Comparison of ENCODE assay signal across 8 cellular contexts in the genomic region with DNA sequence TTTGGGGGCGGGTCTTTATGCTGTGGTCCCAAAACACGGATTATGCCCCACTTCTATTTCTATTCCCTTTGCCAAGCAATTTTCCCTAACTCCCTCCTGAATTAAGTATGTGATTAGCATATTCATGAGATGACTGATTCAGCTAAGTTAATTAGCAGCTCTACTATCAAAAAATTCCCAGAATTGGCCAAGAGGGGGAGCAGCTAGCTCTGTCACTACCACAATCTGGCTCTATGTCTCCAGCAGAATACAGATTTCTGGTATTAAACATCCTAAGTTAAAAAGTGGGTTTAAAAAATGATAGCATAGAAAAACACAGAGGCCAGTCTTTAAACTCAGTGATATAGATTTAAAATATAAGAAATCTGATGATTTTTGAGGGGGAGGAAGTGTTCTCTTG.
DNase-seq lines count a peak whose midpoint lies in the region; ATAC-seq, FAIRE-seq and TF ChIP-seq lines count a peak whose summit lies in the region.

No MANE protein-coding gene starts in this region.

- no peaks in the 10 kb centered on the region for H3K27me3 Mint-ChIP-seq in activated CD4-positive, alpha-beta T cell treated with anti-CD3 and anti-CD28 coated beads, Interleukin-2, amount 10 ng/mL, durations not matched to agents 7 days and 5 days

- H3K4me3 ChIP-seq in bronchial epithelial cell (ENCODE audit: low read depth, low read length) (no peak overlapping the region), mucosa of descending colon (no peak overlapping the region)

- H3K9me3 Mint-ChIP-seq in activated CD4-positive, alpha-beta T cell treated with anti-CD3 and anti-CD28 coated beads, Interleukin-2, amount 10 ng/mL, durations not matched to agents 7 days and 5 days = no peaks in the 10 kb centered on the region

- no peaks in the 10 kb centered on the region for H3K4me1 ChIP-seq in mucosa of descending colon (ENCODE audit: low read depth)

- POLR2A ChIA-PET in activated CD4-positive, alpha-beta T cell treated with anti-CD3 and anti-CD28 coated beads, Interleukin-2, amount 10 ng/mL, durations not matched to agents 7 days and 5 days (lab: Charles Lee) = no interaction called here

- H3K27me3 ChIP-seq in bronchial epithelial cell (ENCODE audit: control insufficient read depth, insufficient read depth, low read length) = no peaks in the 10 kb centered on the region

- peak; percentile 41 for TF ChIP-seq CTCF in bronchial epithelial cell (IDR thresholded peaks at IDR 0.05; ENCODE audit: insufficient read depth, low read length, severe bottlenecking)
- no peak for TF ChIP-seq CTCF in mucosa of descending colon (IDR thresholded peaks at IDR 0.05)

- H3K9me3 ChIP-seq in mucosa of descending colon = no peaks in the 10 kb centered on the region

- no peaks in the 10 kb centered on the region for H3K4me1 Mint-ChIP-seq in activated CD4-positive, alpha-beta T cell treated with anti-CD3 and anti-CD28 coated beads, Interleukin-2, amount 10 ng/mL, durations not matched to agents 7 days and 5 days

- H3K4me3 Mint-ChIP-seq in activated CD4-positive, alpha-beta T cell treated with anti-CD3 and anti-CD28 coated beads, Interleukin-2, amount 10 ng/mL, durations not matched to agents 7 days and 5 days = no peak overlapping the region

- H3K36me3 ChIP-seq in bronchial epithelial cell (ENCODE audit: control insufficient read depth, insufficient read depth, low read length) = no peaks in the 10 kb centered on the region
- no peaks in the 10 kb centered on the region for H3K36me3 ChIP-seq in mucosa of descending colon (ENCODE audit: low read depth)

- intact Hi-C loops in mucosa of descending colon (cut with DNase I, micrococcal nuclease) = loop anchor here in 1 of 2 donors (10.0 kb wide), 1 partner anchor 80 kb away; a partner anchor contains a TSS

- no peaks in the 10 kb centered on the region for H3K36me3 Mint-ChIP-seq in activated CD4-positive, alpha-beta T cell treated with anti-CD3 and anti-CD28 coated beads, Interleukin-2, amount 10 ng/mL, durations not matched to agents 7 days and 5 days (ENCODE audit: low read depth)

- no peak overlapping the region for H3K27ac Mint-ChIP-seq in activated CD4-positive, alpha-beta T cell treated with anti-CD3 and anti-CD28 coated beads, Interleukin-2, amount 10 ng/mL, durations not matched to agents 7 days and 5 days

- ATAC-seq in mucosa of descending colon = peak; percentile 58

- CTCF ChIA-PET in activated CD4-positive, alpha-beta T cell treated with anti-CD3 and anti-CD28 coated beads, Interleukin-2, amount 10 ng/mL, durations not matched to agents 7 days and 5 days (lab: Charles Lee) = no interaction called here

- DNase-seq in activated CD4-positive, alpha-beta T cell treated with anti-CD3 and anti-CD28 coated beads, Interleukin-2, amount 10 ng/mL, durations not matched to agents 7 days and 5 days = peak; percentile 14
- no peak for DNase-seq in activated CD4-positive, alpha-beta T cell treated with anti-CD3 and anti-CD28 coated beads for 1 hour
- DNase-seq in NCI-H1694 treated with DMSO at 0.1 percent for 48 hours (lab: John Stamatoyannopoulos, UW) = peak; percentile 50
- DNase-seq in bronchial epithelial cell (ENCODE audit: low read depth) = peak; percentile 26
- peak in 1 of 3 donors; percentile 68 for DNase-seq in mucosa of descending colon
- DNase-seq in NCI-H187 (lab: John Stamatoyannopoulos, UW) = no peak
- DNase-seq in activated T-cell treated with anti-CD3 and anti-CD28 coated beads for 4 hours = no peak
- no peak for DNase-seq in HCEC 1CT

- FAIRE-seq in bronchial epithelial cell (lab: Jason Lieb, UNC) = no peak

Comparison
In these comparisons a context has a peak if more than half of its experiments do, and no peak if none do; other contexts are left out.
1. DNase-seq: peak in activated CD4-positive, alpha-beta T cell treated with anti-CD3 and anti-CD28 coated beads, Interleukin-2, amount 10 ng/mL, durations not matched to agents 7 days and 5 days (single experiment), NCI-H1694 treated with DMSO at 0.1 percent for 48 hours (single experiment) and bronchial epithelial cell (single experiment); none in activated CD4-positive, alpha-beta T cell treated with anti-CD3 and anti-CD28 coated beads for 1 hour (single experiment), NCI-H187 (0 of 2), activated T-cell treated with anti-CD3 and anti-CD28 coated beads for 4 hours (single experiment) and HCEC 1CT (single experiment).